In the genomic region with DNA sequence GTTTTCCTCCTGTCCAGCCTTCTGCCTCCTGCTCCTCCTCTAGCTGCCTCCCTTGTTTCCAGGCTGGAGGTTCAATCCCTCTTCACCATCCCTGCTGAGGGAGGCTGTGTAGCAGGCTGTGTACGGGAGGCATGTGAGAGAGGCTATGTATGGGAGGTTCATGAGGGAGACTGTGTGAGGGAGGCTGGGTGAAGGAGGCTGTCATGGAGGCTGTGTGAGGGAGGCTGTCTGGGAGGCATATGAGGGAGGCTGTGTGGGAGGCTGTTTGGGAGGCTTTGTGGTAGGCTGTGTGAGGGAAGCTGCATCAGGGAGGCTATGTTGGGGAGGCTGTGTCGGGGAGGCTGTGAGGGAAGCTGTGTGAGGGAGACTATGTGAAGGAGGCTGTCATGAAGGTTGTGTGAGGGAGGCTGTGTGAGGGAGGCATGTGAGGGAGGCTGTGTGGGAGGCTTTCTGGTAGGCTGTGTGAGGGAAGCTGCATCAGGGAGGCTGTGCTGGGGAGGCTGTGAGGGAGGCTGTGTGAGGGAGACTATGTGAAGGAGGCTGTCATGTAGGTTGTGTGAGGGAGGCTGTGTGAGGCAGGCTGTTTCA, we compare ENCODE assay signal across 16 cellular contexts.
"Had no signal": no experiment of that assay in that cellular context is flagged by ENCODE, and none has a peak within 500 bp of the region (broad histone marks: within the 10 kb centered on the region; RNA-seq: fewer than 3 reads in every experiment).

No MANE protein-coding gene starts in this region.

- H3K36me3 Mint-ChIP-seq: mesothelial cell of epicardium, type B pancreatic cell had no signal

- H3K4me3 ChIP-seq: prostate gland had no signal

- H3K36me3 ChIP-seq: prostate gland had no signal

- H3K4me1 ChIP-seq: prostate gland had no signal

- H3K9me3 Mint-ChIP-seq: activated T-helper 2 cell treated with anti-CD3 and anti-CD28 coated beads, Interferon-gamma antibody, Interleukin-2, Interleukin-4, amounts not matched to agents 10 μg/mL and 5 μg/mL and 100 μg/mL, durations not matched to agents 14 hours and 24 hours and 36 hours; neural crest cell; T-helper 2 cell treated with Interferon-gamma antibody and Interleukin-4, amounts not matched to agents 5 μg/mL and 100 μg/mL, for 36 hours; type B pancreatic cell had no signal

- DNase-seq: activated CD4-positive, alpha-beta T cell treated with anti-CD3 and anti-CD28 coated beads, Interleukin-2, amount 50 U/mL, for 4 hours; activated naive CD4-positive, alpha-beta T cell treated with Interleukin-2 at 50 U/mL for 16 hours; cerebellar nuclear complex; effector memory CD4-positive, alpha-beta T cell; foreskin fibroblast; islet precursor cell; right cardiac atrium; stimulated activated CD4-positive, alpha-beta T cell treated with anti-CD3 and anti-CD28 coated beads, Interleukin-4, amount 100 ng/mL, for 1 hour; stimulated activated naive CD8-positive, alpha-beta T cell treated with anti-CD3 and anti-CD28 coated beads, Interleukin-15, amount 100 ng/mL, for 72 hours; SW 1271 had no signal

- H3K27ac ChIP-seq: prostate gland had no signal

- H3K27ac Mint-ChIP-seq: activated T-helper 2 cell treated with anti-CD3 and anti-CD28 coated beads, Interferon-gamma antibody, Interleukin-2, Interleukin-4, amounts not matched to agents 10 μg/mL and 5 μg/mL and 100 μg/mL, durations not matched to agents 14 hours and 24 hours and 36 hours; mesothelial cell of epicardium; stimulated activated naive CD8-positive, alpha-beta T cell treated with anti-CD3 and anti-CD28 coated beads, Interleukin-15, amount 100 ng/mL, for 72 hours; T-helper 2 cell treated with Interferon-gamma antibody and Interleukin-4, amounts not matched to agents 5 μg/mL and 100 μg/mL, for 36 hours had no signal

- H3K4me3 Mint-ChIP-seq: mesothelial cell of epicardium; neural crest cell; stimulated activated naive CD8-positive, alpha-beta T cell treated with anti-CD3 and anti-CD28 coated beads, Interleukin-15, amount 100 ng/mL, for 72 hours; T-helper 2 cell treated with Interferon-gamma antibody and Interleukin-4, amounts not matched to agents 5 μg/mL and 100 μg/mL, for 36 hours had no signal

- H3K9me3 ChIP-seq: prostate gland had no signal

- H3K4me1 Mint-ChIP-seq: mesothelial cell of epicardium; stimulated activated naive CD8-positive, alpha-beta T cell treated with anti-CD3 and anti-CD28 coated beads, Interleukin-15, amount 100 ng/mL, for 72 hours had no signal

- ATAC-seq: stimulated activated naive CD8-positive, alpha-beta T cell treated with anti-CD3 and anti-CD28 coated beads, Interleukin-15, amount 100 ng/mL, for 72 hours had no signal
